ENCODE assay signal across 4 cellular contexts in genomic region chrX:127085939-127086338, GRCh38.
"Had no signal": no experiment of that assay in that cellular context is flagged by ENCODE, and none has a peak within 500 bp of the region (broad histone marks: within the 10 kb centered on the region; RNA-seq: fewer than 3 reads in every experiment).

No MANE protein-coding gene starts in this region.

- H3K4me3 ChIP-seq: GM23338 had no signal

- H2AFZ ChIP-seq: GM23338 had no signal

- H3K4me2 ChIP-seq: GM23338 had no signal

- H3K27ac ChIP-seq: HL-60 had no signal

- DNase-seq: H9, HCEC 1CT had no signal
